ENCODE assay signal across 2 cellular contexts in the genomic region with DNA sequence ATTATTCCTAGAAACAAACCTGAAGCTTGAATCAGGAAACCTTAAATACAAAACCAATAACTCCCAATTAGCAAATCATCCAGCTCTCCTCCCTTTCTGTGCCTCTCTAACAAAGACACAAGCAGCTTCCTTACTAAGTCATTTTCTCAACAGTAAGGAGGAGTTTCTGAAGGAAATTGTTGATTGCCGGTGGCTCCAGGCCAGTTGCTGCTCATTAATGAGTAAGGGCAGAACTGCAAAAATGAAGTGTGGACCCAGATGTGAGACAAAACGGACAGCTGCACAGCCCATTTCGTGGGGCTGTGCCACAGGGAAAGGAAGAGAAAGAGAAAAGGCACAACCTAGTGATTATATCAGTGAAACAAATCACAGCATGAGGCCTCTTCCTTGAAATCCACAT.
TF ChIP-seq lines count a peak whose summit lies in the region.

No MANE protein-coding gene starts in this region.

TF ChIP-seq in GM23338, 12 proteins besides CTCF, POLR2A, EP300 and RAD21:
- TF ChIP-seq JUNB (IDR thresholded peaks at IDR 0.05; ENCODE audit: unreplicated experiment) (no peak), CREB1 (CRISPR knock-in tag; IDR thresholded peaks at IDR 0.05; ENCODE audit: low read depth) (no peak), NANOG (IDR thresholded peaks at IDR 0.05; ENCODE audit: borderline replicate concordance) (no peak), EZH2 (IDR thresholded peaks at IDR 0.05; ENCODE audit: low read depth, unreplicated experiment) (no peak), EZH2phosphoT487 (IDR thresholded peaks at IDR 0.05; ENCODE audit: unreplicated experiment) (no peak)
- TF ChIP-seq, protein P1, sequence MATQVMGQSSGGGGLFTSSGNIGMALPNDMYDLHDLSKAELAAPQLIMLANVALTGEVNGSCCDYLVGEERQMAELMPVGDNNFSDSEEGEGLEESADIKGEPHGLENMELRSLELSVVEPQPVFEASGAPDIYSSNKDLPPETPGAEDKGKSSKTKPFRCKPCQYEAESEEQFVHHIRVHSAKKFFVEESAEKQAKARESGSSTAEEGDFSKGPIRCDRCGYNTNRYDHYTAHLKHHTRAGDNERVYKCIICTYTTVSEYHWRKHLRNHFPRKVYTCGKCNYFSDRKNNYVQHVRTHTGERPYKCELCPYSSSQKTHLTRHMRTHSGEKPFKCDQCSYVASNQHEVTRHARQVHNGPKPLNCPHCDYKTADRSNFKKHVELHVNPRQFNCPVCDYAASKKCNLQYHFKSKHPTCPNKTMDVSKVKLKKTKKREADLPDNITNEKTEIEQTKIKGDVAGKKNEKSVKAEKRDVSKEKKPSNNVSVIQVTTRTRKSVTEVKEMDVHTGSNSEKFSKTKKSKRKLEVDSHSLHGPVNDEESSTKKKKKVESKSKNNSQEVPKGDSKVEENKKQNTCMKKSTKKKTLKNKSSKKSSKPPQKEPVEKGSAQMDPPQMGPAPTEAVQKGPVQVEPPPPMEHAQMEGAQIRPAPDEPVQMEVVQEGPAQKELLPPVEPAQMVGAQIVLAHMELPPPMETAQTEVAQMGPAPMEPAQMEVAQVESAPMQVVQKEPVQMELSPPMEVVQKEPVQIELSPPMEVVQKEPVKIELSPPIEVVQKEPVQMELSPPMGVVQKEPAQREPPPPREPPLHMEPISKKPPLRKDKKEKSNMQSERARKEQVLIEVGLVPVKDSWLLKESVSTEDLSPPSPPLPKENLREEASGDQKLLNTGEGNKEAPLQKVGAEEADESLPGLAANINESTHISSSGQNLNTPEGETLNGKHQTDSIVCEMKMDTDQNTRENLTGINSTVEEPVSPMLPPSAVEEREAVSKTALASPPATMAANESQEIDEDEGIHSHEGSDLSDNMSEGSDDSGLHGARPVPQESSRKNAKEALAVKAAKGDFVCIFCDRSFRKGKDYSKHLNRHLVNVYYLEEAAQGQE (IDR thresholded peaks at IDR 0.05; ENCODE audit: unreplicated experiment): no peak
- TF ChIP-seq, protein P2, sequence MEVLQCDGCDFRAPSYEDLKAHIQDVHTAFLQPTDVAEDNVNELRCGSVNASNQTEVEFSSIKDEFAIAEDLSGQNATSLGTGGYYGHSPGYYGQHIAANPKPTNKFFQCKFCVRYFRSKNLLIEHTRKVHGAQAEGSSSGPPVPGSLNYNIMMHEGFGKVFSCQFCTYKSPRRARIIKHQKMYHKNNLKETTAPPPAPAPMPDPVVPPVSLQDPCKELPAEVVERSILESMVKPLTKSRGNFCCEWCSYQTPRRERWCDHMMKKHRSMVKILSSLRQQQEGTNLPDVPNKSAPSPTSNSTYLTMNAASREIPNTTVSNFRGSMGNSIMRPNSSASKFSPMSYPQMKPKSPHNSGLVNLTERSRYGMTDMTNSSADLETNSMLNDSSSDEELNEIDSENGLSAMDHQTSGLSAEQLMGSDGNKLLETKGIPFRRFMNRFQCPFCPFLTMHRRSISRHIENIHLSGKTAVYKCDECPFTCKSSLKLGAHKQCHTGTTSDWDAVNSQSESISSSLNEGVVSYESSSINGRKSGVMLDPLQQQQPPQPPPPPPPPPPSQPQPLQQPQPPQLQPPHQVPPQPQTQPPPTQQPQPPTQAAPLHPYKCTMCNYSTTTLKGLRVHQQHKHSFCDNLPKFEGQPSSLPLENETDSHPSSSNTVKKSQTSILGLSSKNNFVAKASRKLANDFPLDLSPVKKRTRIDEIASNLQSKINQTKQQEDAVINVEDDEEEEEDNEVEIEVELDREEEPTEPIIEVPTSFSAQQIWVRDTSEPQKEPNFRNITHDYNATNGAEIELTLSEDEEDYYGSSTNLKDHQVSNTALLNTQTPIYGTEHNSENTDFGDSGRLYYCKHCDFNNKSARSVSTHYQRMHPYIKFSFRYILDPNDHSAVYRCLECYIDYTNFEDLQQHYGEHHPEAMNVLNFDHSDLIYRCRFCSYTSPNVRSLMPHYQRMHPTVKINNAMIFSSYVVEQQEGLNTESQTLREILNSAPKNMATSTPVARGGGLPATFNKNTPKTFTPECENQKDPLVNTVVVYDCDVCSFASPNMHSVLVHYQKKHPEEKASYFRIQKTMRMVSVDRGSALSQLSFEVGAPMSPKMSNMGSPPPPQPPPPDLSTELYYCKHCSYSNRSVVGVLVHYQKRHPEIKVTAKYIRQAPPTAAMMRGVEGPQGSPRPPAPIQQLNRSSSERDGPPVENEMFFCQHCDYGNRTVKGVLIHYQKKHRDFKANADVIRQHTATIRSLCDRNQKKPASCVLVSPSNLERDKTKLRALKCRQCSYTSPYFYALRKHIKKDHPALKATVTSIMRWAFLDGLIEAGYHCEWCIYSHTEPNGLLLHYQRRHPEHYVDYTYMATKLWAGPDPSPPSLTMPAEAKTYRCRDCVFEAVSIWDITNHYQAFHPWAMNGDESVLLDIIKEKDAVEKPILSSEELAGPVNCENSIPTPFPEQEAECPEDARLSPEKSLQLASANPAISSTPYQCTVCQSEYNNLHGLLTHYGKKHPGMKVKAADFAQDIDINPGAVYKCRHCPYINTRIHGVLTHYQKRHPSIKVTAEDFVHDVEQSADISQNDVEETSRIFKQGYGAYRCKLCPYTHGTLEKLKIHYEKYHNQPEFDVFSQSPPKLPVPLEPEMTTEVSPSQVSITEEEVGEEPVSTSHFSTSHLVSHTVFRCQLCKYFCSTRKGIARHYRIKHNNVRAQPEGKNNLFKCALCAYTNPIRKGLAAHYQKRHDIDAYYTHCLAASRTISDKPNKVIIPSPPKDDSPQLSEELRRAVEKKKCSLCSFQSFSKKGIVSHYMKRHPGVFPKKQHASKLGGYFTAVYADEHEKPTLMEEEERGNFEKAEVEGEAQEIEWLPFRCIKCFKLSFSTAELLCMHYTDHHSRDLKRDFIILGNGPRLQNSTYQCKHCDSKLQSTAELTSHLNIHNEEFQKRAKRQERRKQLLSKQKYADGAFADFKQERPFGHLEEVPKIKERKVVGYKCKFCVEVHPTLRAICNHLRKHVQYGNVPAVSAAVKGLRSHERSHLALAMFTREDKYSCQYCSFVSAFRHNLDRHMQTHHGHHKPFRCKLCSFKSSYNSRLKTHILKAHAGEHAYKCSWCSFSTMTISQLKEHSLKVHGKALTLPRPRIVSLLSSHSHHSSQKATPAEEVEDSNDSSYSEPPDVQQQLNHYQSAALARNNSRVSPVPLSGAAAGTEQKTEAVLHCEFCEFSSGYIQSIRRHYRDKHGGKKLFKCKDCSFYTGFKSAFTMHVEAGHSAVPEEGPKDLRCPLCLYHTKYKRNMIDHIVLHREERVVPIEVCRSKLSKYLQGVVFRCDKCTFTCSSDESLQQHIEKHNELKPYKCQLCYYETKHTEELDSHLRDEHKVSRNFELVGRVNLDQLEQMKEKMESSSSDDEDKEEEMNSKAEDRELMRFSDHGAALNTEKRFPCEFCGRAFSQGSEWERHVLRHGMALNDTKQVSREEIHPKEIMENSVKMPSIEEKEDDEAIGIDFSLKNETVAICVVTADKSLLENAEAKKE (CRISPR knock-in tag; IDR thresholded peaks at IDR 0.05): no peak

TF ChIP-seq in WTC11, 78 proteins besides CTCF, POLR2A, EP300 and RAD21:
- no peak for TF ChIP-seq ZNF423 (CRISPR knock-in tag; IDR thresholded peaks at IDR 0.05)
- TF ChIP-seq, protein P3, sequence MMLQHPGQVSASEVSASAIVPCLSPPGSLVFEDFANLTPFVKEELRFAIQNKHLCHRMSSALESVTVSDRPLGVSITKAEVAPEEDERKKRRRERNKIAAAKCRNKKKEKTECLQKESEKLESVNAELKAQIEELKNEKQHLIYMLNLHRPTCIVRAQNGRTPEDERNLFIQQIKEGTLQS (CRISPR knock-in tag; conservative IDR thresholded peaks at IDR 0.05): no peak
- TF ChIP-seq, protein P4, sequence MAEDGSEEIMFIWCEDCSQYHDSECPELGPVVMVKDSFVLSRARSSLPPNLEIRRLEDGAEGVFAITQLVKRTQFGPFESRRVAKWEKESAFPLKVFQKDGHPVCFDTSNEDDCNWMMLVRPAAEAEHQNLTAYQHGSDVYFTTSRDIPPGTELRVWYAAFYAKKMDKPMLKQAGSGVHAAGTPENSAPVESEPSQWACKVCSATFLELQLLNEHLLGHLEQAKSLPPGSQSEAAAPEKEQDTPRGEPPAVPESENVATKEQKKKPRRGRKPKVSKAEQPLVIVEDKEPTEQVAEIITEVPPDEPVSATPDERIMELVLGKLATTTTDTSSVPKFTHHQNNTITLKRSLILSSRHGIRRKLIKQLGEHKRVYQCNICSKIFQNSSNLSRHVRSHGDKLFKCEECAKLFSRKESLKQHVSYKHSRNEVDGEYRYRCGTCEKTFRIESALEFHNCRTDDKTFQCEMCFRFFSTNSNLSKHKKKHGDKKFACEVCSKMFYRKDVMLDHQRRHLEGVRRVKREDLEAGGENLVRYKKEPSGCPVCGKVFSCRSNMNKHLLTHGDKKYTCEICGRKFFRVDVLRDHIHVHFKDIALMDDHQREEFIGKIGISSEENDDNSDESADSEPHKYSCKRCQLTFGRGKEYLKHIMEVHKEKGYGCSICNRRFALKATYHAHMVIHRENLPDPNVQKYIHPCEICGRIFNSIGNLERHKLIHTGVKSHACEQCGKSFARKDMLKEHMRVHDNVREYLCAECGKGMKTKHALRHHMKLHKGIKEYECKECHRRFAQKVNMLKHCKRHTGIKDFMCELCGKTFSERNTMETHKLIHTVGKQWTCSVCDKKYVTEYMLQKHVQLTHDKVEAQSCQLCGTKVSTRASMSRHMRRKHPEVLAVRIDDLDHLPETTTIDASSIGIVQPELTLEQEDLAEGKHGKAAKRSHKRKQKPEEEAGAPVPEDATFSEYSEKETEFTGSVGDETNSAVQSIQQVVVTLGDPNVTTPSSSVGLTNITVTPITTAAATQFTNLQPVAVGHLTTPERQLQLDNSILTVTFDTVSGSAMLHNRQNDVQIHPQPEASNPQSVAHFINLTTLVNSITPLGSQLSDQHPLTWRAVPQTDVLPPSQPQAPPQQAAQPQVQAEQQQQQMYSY (CRISPR knock-in tag; IDR thresholded peaks at IDR 0.05): no peak
- TF ChIP-seq, protein P5, sequence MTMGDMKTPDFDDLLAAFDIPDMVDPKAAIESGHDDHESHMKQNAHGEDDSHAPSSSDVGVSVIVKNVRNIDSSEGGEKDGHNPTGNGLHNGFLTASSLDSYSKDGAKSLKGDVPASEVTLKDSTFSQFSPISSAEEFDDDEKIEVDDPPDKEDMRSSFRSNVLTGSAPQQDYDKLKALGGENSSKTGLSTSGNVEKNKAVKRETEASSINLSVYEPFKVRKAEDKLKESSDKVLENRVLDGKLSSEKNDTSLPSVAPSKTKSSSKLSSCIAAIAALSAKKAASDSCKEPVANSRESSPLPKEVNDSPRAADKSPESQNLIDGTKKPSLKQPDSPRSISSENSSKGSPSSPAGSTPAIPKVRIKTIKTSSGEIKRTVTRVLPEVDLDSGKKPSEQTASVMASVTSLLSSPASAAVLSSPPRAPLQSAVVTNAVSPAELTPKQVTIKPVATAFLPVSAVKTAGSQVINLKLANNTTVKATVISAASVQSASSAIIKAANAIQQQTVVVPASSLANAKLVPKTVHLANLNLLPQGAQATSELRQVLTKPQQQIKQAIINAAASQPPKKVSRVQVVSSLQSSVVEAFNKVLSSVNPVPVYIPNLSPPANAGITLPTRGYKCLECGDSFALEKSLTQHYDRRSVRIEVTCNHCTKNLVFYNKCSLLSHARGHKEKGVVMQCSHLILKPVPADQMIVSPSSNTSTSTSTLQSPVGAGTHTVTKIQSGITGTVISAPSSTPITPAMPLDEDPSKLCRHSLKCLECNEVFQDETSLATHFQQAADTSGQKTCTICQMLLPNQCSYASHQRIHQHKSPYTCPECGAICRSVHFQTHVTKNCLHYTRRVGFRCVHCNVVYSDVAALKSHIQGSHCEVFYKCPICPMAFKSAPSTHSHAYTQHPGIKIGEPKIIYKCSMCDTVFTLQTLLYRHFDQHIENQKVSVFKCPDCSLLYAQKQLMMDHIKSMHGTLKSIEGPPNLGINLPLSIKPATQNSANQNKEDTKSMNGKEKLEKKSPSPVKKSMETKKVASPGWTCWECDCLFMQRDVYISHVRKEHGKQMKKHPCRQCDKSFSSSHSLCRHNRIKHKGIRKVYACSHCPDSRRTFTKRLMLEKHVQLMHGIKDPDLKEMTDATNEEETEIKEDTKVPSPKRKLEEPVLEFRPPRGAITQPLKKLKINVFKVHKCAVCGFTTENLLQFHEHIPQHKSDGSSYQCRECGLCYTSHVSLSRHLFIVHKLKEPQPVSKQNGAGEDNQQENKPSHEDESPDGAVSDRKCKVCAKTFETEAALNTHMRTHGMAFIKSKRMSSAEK (CRISPR knock-in tag; IDR thresholded peaks at IDR 0.05; ENCODE audit: borderline replicate concordance): no peak
- TF ChIP-seq, protein P6, sequence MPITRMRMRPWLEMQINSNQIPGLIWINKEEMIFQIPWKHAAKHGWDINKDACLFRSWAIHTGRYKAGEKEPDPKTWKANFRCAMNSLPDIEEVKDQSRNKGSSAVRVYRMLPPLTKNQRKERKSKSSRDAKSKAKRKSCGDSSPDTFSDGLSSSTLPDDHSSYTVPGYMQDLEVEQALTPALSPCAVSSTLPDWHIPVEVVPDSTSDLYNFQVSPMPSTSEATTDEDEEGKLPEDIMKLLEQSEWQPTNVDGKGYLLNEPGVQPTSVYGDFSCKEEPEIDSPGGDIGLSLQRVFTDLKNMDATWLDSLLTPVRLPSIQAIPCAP (CRISPR knock-in tag; IDR thresholded peaks at IDR 0.05): no peak
- TF ChIP-seq, protein P7, sequence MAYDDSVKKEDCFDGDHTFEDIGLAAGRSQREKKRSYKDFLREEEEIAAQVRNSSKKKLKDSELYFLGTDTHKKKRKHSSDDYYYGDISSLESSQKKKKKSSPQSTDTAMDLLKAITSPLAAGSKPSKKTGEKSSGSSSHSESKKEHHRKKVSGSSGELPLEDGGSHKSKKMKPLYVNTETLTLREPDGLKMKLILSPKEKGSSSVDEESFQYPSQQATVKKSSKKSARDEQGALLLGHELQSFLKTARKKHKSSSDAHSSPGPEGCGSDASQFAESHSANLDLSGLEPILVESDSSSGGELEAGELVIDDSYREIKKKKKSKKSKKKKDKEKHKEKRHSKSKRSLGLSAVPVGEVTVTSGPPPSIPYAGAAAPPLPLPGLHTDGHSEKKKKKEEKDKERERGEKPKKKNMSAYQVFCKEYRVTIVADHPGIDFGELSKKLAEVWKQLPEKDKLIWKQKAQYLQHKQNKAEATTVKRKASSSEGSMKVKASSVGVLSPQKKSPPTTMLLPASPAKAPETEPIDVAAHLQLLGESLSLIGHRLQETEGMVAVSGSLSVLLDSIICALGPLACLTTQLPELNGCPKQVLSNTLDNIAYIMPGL (CRISPR knock-in tag; IDR thresholded peaks at IDR 0.05): no peak
- no peak for TF ChIP-seq RELA (CRISPR knock-in tag; IDR thresholded peaks at IDR 0.05; ENCODE audit: borderline replicate concordance)
- no peak for TF ChIP-seq SP1 (CRISPR knock-in tag; conservative IDR thresholded peaks at IDR 0.05)
- no peak for TF ChIP-seq NFE2L1 (CRISPR knock-in tag; IDR thresholded peaks at IDR 0.05)
- no peak for TF ChIP-seq GTF2I (CRISPR knock-in tag; conservative IDR thresholded peaks at IDR 0.05)
- TF ChIP-seq TEAD1 (CRISPR knock-in tag; IDR thresholded peaks at IDR 0.05): no peak
- no peak for TF ChIP-seq ZNF671 (CRISPR knock-in tag; IDR thresholded peaks at IDR 0.05)
- TF ChIP-seq, protein P8, sequence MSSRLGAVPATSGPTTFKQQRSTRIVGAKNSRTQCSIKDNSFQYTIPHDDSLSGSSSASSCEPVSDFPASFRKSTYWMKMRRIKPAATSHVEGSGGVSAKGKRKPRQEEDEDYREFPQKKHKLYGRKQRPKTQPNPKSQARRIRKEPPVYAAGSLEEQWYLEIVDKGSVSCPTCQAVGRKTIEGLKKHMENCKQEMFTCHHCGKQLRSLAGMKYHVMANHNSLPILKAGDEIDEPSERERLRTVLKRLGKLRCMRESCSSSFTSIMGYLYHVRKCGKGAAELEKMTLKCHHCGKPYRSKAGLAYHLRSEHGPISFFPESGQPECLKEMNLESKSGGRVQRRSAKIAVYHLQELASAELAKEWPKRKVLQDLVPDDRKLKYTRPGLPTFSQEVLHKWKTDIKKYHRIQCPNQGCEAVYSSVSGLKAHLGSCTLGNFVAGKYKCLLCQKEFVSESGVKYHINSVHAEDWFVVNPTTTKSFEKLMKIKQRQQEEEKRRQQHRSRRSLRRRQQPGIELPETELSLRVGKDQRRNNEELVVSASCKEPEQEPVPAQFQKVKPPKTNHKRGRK (CRISPR knock-in tag; IDR thresholded peaks at IDR 0.05; ENCODE audit: borderline replicate concordance): no peak
- no peak for TF ChIP-seq CREM (CRISPR knock-in tag; IDR thresholded peaks at IDR 0.05)
- TF ChIP-seq ZBTB21 (CRISPR knock-in tag; IDR thresholded peaks at IDR 0.05; ENCODE audit: borderline replicate concordance): no peak
- TF ChIP-seq ESRRA (CRISPR knock-in tag; IDR thresholded peaks at IDR 0.05; ENCODE audit: borderline replicate concordance): no peak
- TF ChIP-seq, protein P9, sequence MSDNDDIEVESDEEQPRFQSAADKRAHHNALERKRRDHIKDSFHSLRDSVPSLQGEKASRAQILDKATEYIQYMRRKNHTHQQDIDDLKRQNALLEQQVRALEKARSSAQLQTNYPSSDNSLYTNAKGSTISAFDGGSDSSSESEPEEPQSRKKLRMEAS (CRISPR knock-in tag; IDR thresholded peaks at IDR 0.05): no peak
